ENCODE assay signal across 10 cellular contexts in the genomic region with DNA sequence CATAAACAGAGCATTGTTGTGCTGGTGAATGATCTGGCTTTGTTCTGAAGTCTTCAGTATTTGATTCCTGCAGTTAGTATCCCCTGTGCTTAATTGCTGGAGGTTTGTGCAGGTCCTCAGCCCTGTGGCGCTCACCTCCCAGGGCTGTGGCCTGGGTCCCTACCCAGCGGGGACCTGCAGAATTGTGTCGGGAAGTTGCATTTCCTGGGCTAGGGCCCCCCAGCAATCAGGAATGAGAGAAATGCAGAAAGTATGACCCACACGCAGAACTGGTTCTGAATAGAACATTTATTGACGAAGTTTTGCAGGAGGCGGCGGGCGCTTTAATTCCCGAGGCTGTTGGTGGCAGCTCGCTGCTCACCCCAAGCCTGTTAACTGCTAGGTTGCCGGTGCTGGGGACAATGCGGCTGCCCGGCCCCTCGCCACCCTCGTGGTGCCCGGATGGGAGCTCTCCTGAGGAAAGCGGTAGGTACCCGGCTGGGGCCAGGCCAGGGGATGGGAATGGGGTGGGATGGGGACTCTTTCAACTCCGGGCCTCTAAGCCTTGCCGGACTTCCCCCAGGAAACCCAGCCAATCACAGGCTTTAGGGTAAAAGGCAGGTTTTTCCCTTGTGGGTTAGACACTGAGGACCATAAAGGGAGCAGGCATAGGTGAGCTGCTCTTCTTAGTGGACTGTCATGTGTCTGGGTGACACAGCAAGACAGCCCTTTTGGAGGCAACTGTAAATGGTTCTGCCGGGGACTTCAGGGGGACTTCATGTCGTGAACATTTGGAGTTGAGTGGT. TPM values are rescaled to one million over a fixed set of nuclear protein-coding genes. Genes with fewer than 3 reads are reported as not detected.
DNase-seq lines count a peak whose midpoint lies in the region; ATAC-seq and TF ChIP-seq lines count a peak whose summit lies in the region.
"Had no signal": no experiment of that assay in that cellular context is flagged by ENCODE, and none has a peak within 500 bp of the region (broad histone marks: within the 10 kb centered on the region; RNA-seq: fewer than 3 reads in every experiment).

No MANE protein-coding gene starts in this region.

- no peaks in the 10 kb centered on the region for H3K9me3 ChIP-seq in muscle layer of colon (ENCODE audit: low read length)
- H3K9me3 ChIP-seq in upper lobe of left lung: peaks cover 0 to 9% (median 2%) of the 10 kb centered on the region in 4 donors

- H3K27me3 Mint-ChIP-seq in activated T-cell treated with anti-CD3 and anti-CD28 coated beads, Interleukin-2, amount 50 U/mL, for 72 hours (ENCODE audit: low read depth): no peaks in the 10 kb centered on the region

- H3K36me3 Mint-ChIP-seq in activated T-cell treated with anti-CD3 and anti-CD28 coated beads, Interleukin-2, amount 50 U/mL, for 72 hours (ENCODE audit: insufficient read depth in 2 of 2): peaks cover 9 to 13% of the 10 kb centered on the region in 2 donors

- H3K27ac ChIP-seq in muscle layer of colon (ENCODE audit: low read depth, low read length) (peak overlapping the region; percentile 65), upper lobe of left lung (peak overlapping the region; percentile 9 to 72 (median 67))
- H3K27ac ChIP-seq: 22Rv1, SK-N-MC had no signal

- H3K9ac ChIP-seq in muscle layer of colon (ENCODE audit: low read length): peak overlapping the region; percentile 45

- DNase-seq in DMS53 (lab: John Stamatoyannopoulos, UW) (peak; percentile 32), DMS53 treated with DMSO at 0.1 percent for 48 hours (lab: John Stamatoyannopoulos, UW; ENCODE audit: unreplicated experiment) (no peak), fibroblast of villous mesenchyme (ENCODE audit: low read depth) (no peak), upper lobe of left lung (peak in 1 of 2 donors; percentile 80), NCI-H345 treated with DMSO at 0.1 percent for 48 hours (lab: John Stamatoyannopoulos, UW; ENCODE audit: unreplicated experiment) (no peak)
- no peak for DNase-seq in activated T-cell treated with anti-CD3 and anti-CD28 coated beads, Interleukin-2, amount 50 U/mL, for 72 hours
- no peak for DNase-seq in NK-92 treated with Interleukin-12 subunit alpha and Interleukin-12 subunit beta, amount 100 ng/mL, for 24 hours (lab: John Stamatoyannopoulos, UW)

- H3K27me3 ChIP-seq in muscle layer of colon (ENCODE audit: control insufficient read depth in 1 of 2, insufficient read depth in 2 of 2, low read length in 2 of 2) (no peaks in the 10 kb centered on the region), upper lobe of left lung (no peaks in the 10 kb centered on the region)

- H3K27ac Mint-ChIP-seq in activated T-cell treated with anti-CD3 and anti-CD28 coated beads, Interleukin-2, amount 50 U/mL, for 72 hours: no peak overlapping the region

- peak overlapping the region; percentile 9 for H3K4me3 ChIP-seq in fibroblast of villous mesenchyme (ENCODE audit: low read depth, low read length)
- peak overlapping the region; percentile 50 to 58 for H3K4me3 ChIP-seq in muscle layer of colon (ENCODE audit: low read depth in 1 of 2, low read length in 2 of 2)
- H3K4me3 ChIP-seq in upper lobe of left lung: peak overlapping the region in 3 of 4 donors; percentile 9 to 37 (median 32)
- H3K4me3 ChIP-seq: SK-N-MC had no signal

- TF ChIP-seq CTCF in fibroblast of villous mesenchyme (IDR thresholded peaks at IDR 0.05; ENCODE audit: insufficient read depth, low read depth, low read length): no peak
- TF ChIP-seq CTCF in upper lobe of left lung (IDR thresholded peaks at IDR 0.05): no peak

- TF ChIP-seq EP300 in upper lobe of left lung (IDR thresholded peaks at IDR 0.05): no peak

- no peak overlapping the region for H3K4me3 Mint-ChIP-seq in activated T-cell treated with anti-CD3 and anti-CD28 coated beads, Interleukin-2, amount 50 U/mL, for 72 hours

- peaks cover 7 to 11% of the 10 kb centered on the region in 2 donors for H3K9me3 Mint-ChIP-seq in activated T-cell treated with anti-CD3 and anti-CD28 coated beads, Interleukin-2, amount 50 U/mL, for 72 hours

- peak; percentile 24 to 30 for ATAC-seq in upper lobe of left lung (ENCODE audit: low FRiP score in 2 of 2)
- no peak for ATAC-seq in activated T-cell treated with anti-CD3 and anti-CD28 coated beads, Interleukin-2, amount 50 U/mL, for 72 hours (replicated peaks in 1 of 2)

- TF ChIP-seq POLR2A in upper lobe of left lung (IDR thresholded peaks at IDR 0.05): no peak

- 42 to 60% methylated on average over 17 to 21 of the region's 22 CpGs for WGBS in upper lobe of left lung, 2 donors

- H3K4me1 ChIP-seq in muscle layer of colon (ENCODE audit: insufficient read depth, low read length) (peaks cover 66% of the 10 kb centered on the region), upper lobe of left lung (peaks cover 42 to 56% (median 44%) of the 10 kb centered on the region in 4 donors)

- H3K4me1 Mint-ChIP-seq in activated T-cell treated with anti-CD3 and anti-CD28 coated beads, Interleukin-2, amount 50 U/mL, for 72 hours (ENCODE audit: low read depth): peaks cover 6% of the 10 kb centered on the region

- H3K36me3 ChIP-seq in muscle layer of colon (ENCODE audit: insufficient read depth, low read length): no peaks in the 10 kb centered on the region
- no peaks in the 10 kb centered on the region for H3K36me3 ChIP-seq in upper lobe of left lung

RNA-seq across cellular contexts. Expression of a gene that starts 11.6 kb away (rescaled TPM):
- total RNA-seq in fibroblast of villous mesenchyme (8.7 and 11.2 TPM in 2 replicates), upper lobe of left lung (10 to 100 TPM; 12.8 to 49.2 (median 34.8) TPM)
- total RNA-seq in activated T-cell treated with anti-CD3 and anti-CD28 coated beads, Interleukin-2, amount 50 U/mL, for 72 hours: 1 to 10 TPM; 2.4 to 8.8 TPM

Comparison
In these comparisons a context has a peak if more than half of its experiments do, and no peak if none do; other contexts are left out.
1. ATAC-seq: peak in upper lobe of left lung (2 of 2); none in activated T-cell treated with anti-CD3 and anti-CD28 coated beads, Interleukin-2, amount 50 U/mL, for 72 hours (0 of 2).
2. Peak in every context shown above with its lines, with median percentiles within 50 percentile points of each other: H3K4me3 ChIP-seq.